21 cellular contexts compared by ENCODE assay signal in the genomic region with DNA sequence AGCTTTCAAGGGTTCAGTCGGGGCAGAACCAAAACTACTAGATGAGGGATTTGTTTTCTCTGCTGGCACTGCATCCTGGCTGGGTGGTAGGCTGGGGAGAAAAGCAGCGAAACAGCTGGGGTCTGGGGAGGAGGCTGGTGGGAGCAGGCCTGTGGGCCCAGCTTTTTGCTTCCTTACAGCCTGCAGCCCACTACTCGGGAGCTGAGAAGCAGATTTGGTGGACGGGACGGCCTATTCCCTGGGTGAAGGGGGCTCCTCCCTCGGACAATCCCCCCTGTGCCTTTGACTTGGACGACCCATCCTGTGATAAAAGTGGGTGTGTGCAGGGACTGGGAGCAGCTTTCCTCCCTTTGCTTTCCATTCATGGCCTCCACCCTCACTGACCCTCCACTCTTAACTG. TPM values are rescaled to one million over a fixed set of nuclear protein-coding genes. Genes with fewer than 3 reads are reported as not detected.
DNase-seq lines count a peak whose midpoint lies in the region; ATAC-seq and TF ChIP-seq lines count a peak whose summit lies in the region.
"Had no signal": no experiment of that assay in that cellular context is flagged by ENCODE, and none has a peak within 500 bp of the region (broad histone marks: within the 10 kb centered on the region; RNA-seq: fewer than 3 reads in every experiment).

No MANE protein-coding gene starts in this region.

- DNase-seq in T-helper 17 cell (no peak), endothelial cell (ENCODE audit: low spot score) (no peak), left cardiac atrium (no peak)
- no peak for DNase-seq in stimulated activated effector memory CD8-positive, alpha-beta T cell treated with anti-CD3 and anti-CD28 coated beads, Interleukin-12 subunit alpha, Interleukin-12 subunit beta, amount 100 ng/mL, for 72 hours (ENCODE audit: low spot score in 2 of 2)
- no peak for DNase-seq in stimulated activated CD8-positive, alpha-beta memory T cell treated with anti-CD3 and anti-CD28 coated beads, Interleukin-4, amount 100 ng/mL, for 48 hours
- DNase-seq: DMS153, DND-41, NCI-H1048, NCI-H1417, NCI-H1694, NCI-H2029 treated with DMSO at 0.1 percent for 48 hours, NCI-H2227 treated with DMSO at 0.1 percent for 48 hours, NCI-H526 treated with DMSO at 0.1 percent for 48 hours, Right ventricle myocardium superior, RPMI8226 had no signal

- peaks cover 12% of the 10 kb centered on the region for H3K36me3 Mint-ChIP-seq in T-helper 17 cell (ENCODE audit: low read depth)
- H3K36me3 Mint-ChIP-seq in endothelial cell (ENCODE audit: low read depth, unreplicated experiment) = peaks cover 32% of the 10 kb centered on the region
- H3K36me3 Mint-ChIP-seq in stimulated activated effector memory CD8-positive, alpha-beta T cell treated with anti-CD3 and anti-CD28 coated beads, Interleukin-12 subunit alpha, Interleukin-12 subunit beta, amount 100 ng/mL, for 72 hours = peaks cover 32% of the 10 kb centered on the region

- H3K27ac Mint-ChIP-seq in T-helper 17 cell (peak overlapping the region; percentile 79), endothelial cell (ENCODE audit: unreplicated experiment) (no peak overlapping the region)
- H3K27ac Mint-ChIP-seq in stimulated activated effector memory CD8-positive, alpha-beta T cell treated with anti-CD3 and anti-CD28 coated beads, Interleukin-12 subunit alpha, Interleukin-12 subunit beta, amount 100 ng/mL, for 72 hours = peak overlapping the region; percentile 1

- H3K9me3 ChIP-seq in T-helper 17 cell (ENCODE audit: control insufficient read depth, low read length, poor library complexity, severe bottlenecking) = no peaks in the 10 kb centered on the region
- H3K9me3 ChIP-seq: SJSA1 had no signal

- intact Hi-C loops in left cardiac atrium (cut with DNase I) = no loop called here

- no peaks in the 10 kb centered on the region for H3K9me3 Mint-ChIP-seq in endothelial cell (ENCODE audit: unreplicated experiment)
- H3K9me3 Mint-ChIP-seq in stimulated activated effector memory CD8-positive, alpha-beta T cell treated with anti-CD3 and anti-CD28 coated beads, Interleukin-12 subunit alpha, Interleukin-12 subunit beta, amount 100 ng/mL, for 72 hours = no peaks in the 10 kb centered on the region
- H3K9me3 Mint-ChIP-seq: IgD-negative memory B cell had no signal

- no peak for TF ChIP-seq CTCF in endothelial cell (IDR thresholded peaks at IDR 0.05; ENCODE audit: unreplicated experiment)

- no peaks in the 10 kb centered on the region for H3K27me3 Mint-ChIP-seq in T-helper 17 cell
- H3K27me3 Mint-ChIP-seq in endothelial cell (ENCODE audit: unreplicated experiment) = peaks cover 4% of the 10 kb centered on the region
- H3K27me3 Mint-ChIP-seq: IgD-negative memory B cell had no signal

- ATAC-seq in T-helper 17 cell (no peak), left cardiac atrium (no peak)
- ATAC-seq in stimulated activated effector memory CD8-positive, alpha-beta T cell treated with anti-CD3 and anti-CD28 coated beads, Interleukin-12 subunit alpha, Interleukin-12 subunit beta, amount 100 ng/mL, for 72 hours = no peak
- ATAC-seq: HCT116 had no signal

- H3K4me1 Mint-ChIP-seq in T-helper 17 cell = peaks cover 12% of the 10 kb centered on the region
- H3K4me1 Mint-ChIP-seq in endothelial cell (ENCODE audit: unreplicated experiment) = peaks cover 6% of the 10 kb centered on the region
- H3K4me1 Mint-ChIP-seq in stimulated activated effector memory CD8-positive, alpha-beta T cell treated with anti-CD3 and anti-CD28 coated beads, Interleukin-12 subunit alpha, Interleukin-12 subunit beta, amount 100 ng/mL, for 72 hours = peaks cover 25% of the 10 kb centered on the region

- H3K4me3 Mint-ChIP-seq in T-helper 17 cell = no peak overlapping the region
- H3K4me3 Mint-ChIP-seq in endothelial cell (ENCODE audit: unreplicated experiment) = peak overlapping the region; percentile 38
- no peak overlapping the region for H3K4me3 Mint-ChIP-seq in stimulated activated effector memory CD8-positive, alpha-beta T cell treated with anti-CD3 and anti-CD28 coated beads, Interleukin-12 subunit alpha, Interleukin-12 subunit beta, amount 100 ng/mL, for 72 hours
- H3K4me3 Mint-ChIP-seq: IgD-negative memory B cell had no signal

RNA-seq across cellular contexts. Expression of gene NPR2, which starts 9.1 kb away (rescaled TPM):
- total RNA-seq in T-helper 17 cell (1 to 10 TPM; 3.8 to 4.0 TPM), endothelial cell (ENCODE audit: unreplicated experiment) (30.8 TPM), left cardiac atrium (10 to 100 TPM; 21.1 to 24.3 TPM)

RNA-seq across cellular contexts. Expression of gene SPAG8, which starts 11.5 kb away (rescaled TPM):
- total RNA-seq in T-helper 17 cell = under 1 TPM; 0.81 to 0.97 TPM
- total RNA-seq in endothelial cell (ENCODE audit: unreplicated experiment) = 0.59 TPM
- 1 to 10 TPM; 1.3 to 1.9 TPM for total RNA-seq in left cardiac atrium

RNA-seq across cellular contexts. Expression of gene HINT2, which starts 14.3 kb away (rescaled TPM):
- total RNA-seq in T-helper 17 cell (10 to 100 TPM; 15.0 to 20.5 TPM), endothelial cell (ENCODE audit: unreplicated experiment) (43.3 TPM), left cardiac atrium (10 to 100 TPM; 53.4 to 54.3 TPM)

RNA-seq across cellular contexts. Expression of gene FAM221B, which starts 28.0 kb away (rescaled TPM):
- total RNA-seq in T-helper 17 cell (not detected), endothelial cell (ENCODE audit: unreplicated experiment) (not detected), left cardiac atrium (not detected)
- total RNA-seq: A172, H4, NCI-H460, Right ventricle myocardium superior, SJSA1 had no signal

RNA-seq across cellular contexts. Expression of gene TMEM8B, which starts 28.5 kb away (rescaled TPM):
- total RNA-seq in T-helper 17 cell (1 to 10 TPM; 4.5 to 7.1 TPM), endothelial cell (ENCODE audit: unreplicated experiment) (9.0 TPM), left cardiac atrium (10 to 100 TPM; 14.7 to 15.6 TPM)
